Comparison of ENCODE assay signal across 3 cellular contexts in the genomic region with DNA sequence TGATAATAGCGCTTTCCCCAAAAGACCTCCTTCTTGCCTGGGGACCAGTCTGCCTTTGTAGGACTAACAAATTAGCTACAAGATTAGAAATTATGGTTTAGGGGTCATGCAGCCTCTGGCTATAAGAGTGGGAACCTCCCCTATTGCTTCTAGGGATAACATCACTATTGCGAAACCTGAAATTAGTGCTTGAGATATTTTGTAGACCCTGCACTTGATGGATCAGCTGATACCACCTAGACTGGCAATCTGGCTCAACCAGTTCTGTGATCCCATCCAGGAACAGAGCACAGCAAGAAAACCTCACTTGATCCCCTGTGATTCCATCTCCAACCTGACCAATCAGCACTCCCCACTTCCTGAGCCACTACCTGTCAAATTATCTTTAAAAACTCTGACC. TPM values are rescaled to one million over a fixed set of nuclear protein-coding genes. Genes with fewer than 3 reads are reported as not detected.
"Had no signal": no experiment of that assay in that cellular context is flagged by ENCODE, and none has a peak within 500 bp of the region (broad histone marks: within the 10 kb centered on the region; RNA-seq: fewer than 3 reads in every experiment).

No MANE protein-coding gene starts in this region.

RNA-seq across cellular contexts. Expression of a gene that starts 15.7 kb away (rescaled TPM):
- total RNA-seq: GM23248, H9, HT-29 had no signal
